ENCODE assay signal across 18 cellular contexts in genomic region chr17:55794681-55795080, GRCh38.
"Had no signal": no experiment of that assay in that cellular context is flagged by ENCODE, and none has a peak within 500 bp of the region (broad histone marks: within the 10 kb centered on the region; RNA-seq: fewer than 3 reads in every experiment).

No MANE protein-coding gene starts in this region.

- DNase-seq: activated CD4-positive, alpha-beta T cell treated with anti-CD3 and anti-CD28 coated beads, Interleukin-2, amount 50 U/mL, for 1 hour; activated CD8-positive, alpha-beta memory T cell treated with anti-CD3 and anti-CD28 coated beads for 24 hours; activated naive CD4-positive, alpha-beta T cell; activated naive CD8-positive, alpha-beta T cell treated with anti-CD3 and anti-CD28 coated beads, Interleukin-2, amount 10 ng/mL, durations not matched to agents 7 days and 5 days; cerebellar nuclear complex; effector memory CD4-positive, alpha-beta T cell; foreskin keratinocyte; kidney glomerular epithelial cell; mesenchymal stem cell; natural killer cell; occipital lobe; right cardiac atrium; small intestine; stimulated activated CD4-positive, alpha-beta T cell treated with anti-CD3 and anti-CD28 coated beads, Interleukin-4, amount 100 ng/mL, for 24 hours; stimulated activated naive CD8-positive, alpha-beta T cell treated with anti-CD3 and anti-CD28 coated beads, Interleukin-15, Interleukin-2, amounts not matched to agents 100 U/mL and 50 U/mL, for 24 hours; T-helper 9 cell; transverse colon had no signal

- ATAC-seq: activated CD4-positive, CD25-positive, alpha-beta regulatory T cell treated with anti-CD3 and anti-CD28 coated beads, Interleukin-2, amount 50 U/mL, for 24 hours; foreskin keratinocyte; natural killer cell; right cardiac atrium; stimulated activated naive CD8-positive, alpha-beta T cell treated with anti-CD3 and anti-CD28 coated beads, Interleukin-15, Interleukin-2, amounts not matched to agents 100 U/mL and 50 U/mL, for 24 hours had no signal

- FAIRE-seq: small intestine had no signal
